In genomic region chr14:21267431-21267845, GRCh38 we compare ENCODE assay signal across 8 cellular contexts. TPM values are rescaled to one million over a fixed set of nuclear protein-coding genes. Genes with fewer than 3 reads are reported as not detected.
A peak's percentile ranks its signal among the peaks of the same experiment; 100 is the strongest.
DNase-seq lines count a peak whose midpoint lies in the region; ATAC-seq and TF ChIP-seq lines count a peak whose summit lies in the region.

No MANE protein-coding gene starts in this region.

- TF ChIP-seq CTCF in AG04449 (IDR thresholded peaks at IDR 0.05; ENCODE audit: insufficient read depth, low read length, missing control alignments) (no peak), body of pancreas (IDR thresholded peaks at IDR 0.05) (no peak), mesothelial cell of epicardium (IDR thresholded peaks at IDR 0.05; ENCODE audit: unreplicated experiment) (no peak)

- H3K36me3 ChIP-seq in HUES6 (ENCODE audit: control insufficient read depth, insufficient read depth, low read length), result peaks cover 65% of the 10 kb centered on the region
- H3K36me3 ChIP-seq in body of pancreas (replicated peaks in 1 of 2; ENCODE audit: insufficient read depth in 1 of 2, low read depth in 2 of 2), result peaks cover 0 to 2% of the 10 kb centered on the region in 2 donors

- H3K9ac ChIP-seq in HUES6 (ENCODE audit: low read length), result peak overlapping the region; percentile 100

- peaks cover 21% of the 10 kb centered on the region for H3K4me1 ChIP-seq in HUES6 (ENCODE audit: control insufficient read depth, insufficient read depth, low read length)
- H3K4me1 ChIP-seq in body of pancreas, result peaks cover 46% of the 10 kb centered on the region

- DNase-seq in AG04449 (ENCODE audit: low read depth, low spot score) (no peak), body of pancreas (no peak), mesothelial cell of epicardium (ENCODE audit: low spot score in 2 of 2, unreplicated experiment in 2 of 2) (no peak), COR-L47 (lab: John Stamatoyannopoulos, UW) (no peak)

- H3K4me3 ChIP-seq in AG04449 (ENCODE audit: low read depth, low read length) (peak overlapping the region; percentile 90), HUES6 (ENCODE audit: low read depth, low read length) (peak overlapping the region; percentile 96), body of pancreas (peak overlapping the region in 1 of 2 donors; percentile 92)

- TF ChIP-seq POLR2A in body of pancreas (IDR thresholded peaks at IDR 0.05), result no peak

- H3K27ac ChIP-seq in HUES6 (ENCODE audit: low read depth, low read length) (no peak overlapping the region), body of pancreas (peak overlapping the region; percentile 42 to 96 (median 94))

- ATAC-seq in body of pancreas (no peak), HG03354 (IDR thresholded peaks at IDR 0.05; ENCODE audit: poor library complexity, severe bottlenecking, unreplicated experiment) (no peak), esophagus mucosa (no peak), GM18867 (IDR thresholded peaks at IDR 0.05; ENCODE audit: unreplicated experiment) (no peak)

- peak overlapping the region; percentile 100 for H3K27ac Mint-ChIP-seq in mesothelial cell of epicardium

- peaks cover 38% of the 10 kb centered on the region for H3K36me3 Mint-ChIP-seq in mesothelial cell of epicardium

- no peaks in the 10 kb centered on the region for H3K9me3 Mint-ChIP-seq in mesothelial cell of epicardium

- H3K27me3 ChIP-seq in HUES6 (ENCODE audit: control insufficient read depth, insufficient read depth, low read length) (no peaks in the 10 kb centered on the region), body of pancreas (no peaks in the 10 kb centered on the region)

- 2% methylated on average over 10 of the region's 10 CpGs for WGBS in body of pancreas, 2 donors

- no peaks in the 10 kb centered on the region for H3K9me3 ChIP-seq in HUES6 (ENCODE audit: control insufficient read depth, insufficient read depth, low read depth, low read length)
- no peaks in the 10 kb centered on the region for H3K9me3 ChIP-seq in body of pancreas

- no peaks in the 10 kb centered on the region for H3K27me3 Mint-ChIP-seq in mesothelial cell of epicardium (ENCODE audit: low read depth)

- CTCF ChIA-PET in AG04449 (lab: Yijun Ruan, JAX), result interaction anchor here (1.1 kb wide), 1 partner anchor 297 kb away, joined by 3 read pairs; no protein-coding TSS in a partner anchor

- H3K4me1 Mint-ChIP-seq in mesothelial cell of epicardium, result peaks cover 54% of the 10 kb centered on the region

- intact Hi-C loops in body of pancreas (cut with DNase I), result no loop called here

- POLR2A ChIA-PET in AG04449 (lab: Yijun Ruan, JAX), result no interaction called here

- peak overlapping the region; percentile 100 for H3K4me3 Mint-ChIP-seq in mesothelial cell of epicardium

RNA-seq across cellular contexts. Expression of gene HNRNPC, which starts 1.8 kb away (rescaled TPM):
- 100 to 1,000 TPM; 245 to 251 TPM for total RNA-seq in body of pancreas
- total RNA-seq in mesothelial cell of epicardium, result 669 to 698 TPM (median 675 TPM) in 3 replicates
- total RNA-seq in esophagus mucosa, result 415 TPM

RNA-seq across cellular contexts. Expression of gene RPGRIP1, which starts 12.4 kb away (rescaled TPM):
- total RNA-seq in body of pancreas (not detected), mesothelial cell of epicardium (0.29 to 0.35 TPM (median 0.29 TPM) in 3 replicates), esophagus mucosa (not detected)
